8 cellular contexts compared by ENCODE assay signal in genomic region chr12:26124491-26125450, GRCh38. TPM values are rescaled to one million over a fixed set of nuclear protein-coding genes. Genes with fewer than 3 reads are reported as not detected.
DNase-seq lines count a peak whose midpoint lies in the region; ATAC-seq and TF ChIP-seq lines count a peak whose summit lies in the region.

BHLHE41 (minus strand) TSS chr12:26125037; CDS start chr12:26124779, 258 bp downstream.

- H3K9me2 ChIP-seq in GM23248 (ENCODE audit: insufficient read depth): no peaks in the 10 kb centered on the region
- no peaks in the 10 kb centered on the region for H3K9me2 ChIP-seq in SK-N-SH

- no peak for TF ChIP-seq CTCF in BE2C (IDR thresholded peaks at IDR 0.05; ENCODE audit: low read depth, low read length)
- no peak for TF ChIP-seq CTCF in SK-N-SH (IDR thresholded peaks at IDR 0.05)
- no peak for TF ChIP-seq CTCF in lower leg skin (IDR thresholded peaks at IDR 0.05)

- no peaks in the 10 kb centered on the region for H3K36me3 ChIP-seq in BE2C
- no peaks in the 10 kb centered on the region for H3K36me3 ChIP-seq in GM23248 (ENCODE audit: low read depth)
- no peaks in the 10 kb centered on the region for H3K36me3 ChIP-seq in SK-N-SH (replicated peaks in 1 of 2; ENCODE audit: control insufficient read depth in 1 of 2, insufficient read depth in 2 of 2, low read length in 1 of 2)
- H3K36me3 ChIP-seq in ectodermal cell (ENCODE audit: control insufficient read depth, insufficient read depth, low read length): no peaks in the 10 kb centered on the region
- no peaks in the 10 kb centered on the region for H3K36me3 ChIP-seq in stomach smooth muscle (ENCODE audit: control insufficient read depth in 2 of 2, insufficient read depth in 2 of 2, low read length in 2 of 2)

- H2AFZ ChIP-seq in GM23248 (peak within 1 kb of the TSS; percentile 87), SK-N-SH (ENCODE audit: low read depth) (peak within 1 kb of the TSS; percentile 86)

- H3K27ac ChIP-seq in GM23248: peak within 1 kb of the TSS; percentile 84
- H3K27ac ChIP-seq in SK-N-SH (ENCODE audit: low read depth in 2 of 2, low read length in 1 of 2): peak within 1 kb of the TSS; percentile 69 to 96
- no peak within 1 kb of the TSS for H3K27ac ChIP-seq in ectodermal cell (ENCODE audit: insufficient read depth, low read depth, low read length, poor library complexity, severe bottlenecking)
- peak within 1 kb of the TSS; percentile 98 for H3K27ac ChIP-seq in stomach smooth muscle (ENCODE audit: low read length)

- 1% methylated on average over 42 to 55 of the region's 55 CpGs for WGBS in GM23248 (ENCODE audit: low coverage in 1 of 2, low lambda C conversion rate in 2 of 2, missing lambda C conversion rate in 2 of 2), 2 experiments
- 2% methylated on average over 40 of the region's 55 CpGs for WGBS in SK-N-SH (ENCODE audit: low lambda C conversion rate)
- WGBS in ectodermal cell, 2 experiments: 1 to 2% methylated on average over 52 to 54 of the region's 55 CpGs
- WGBS in lower leg skin, 2 donors: 1% methylated on average over 33 to 44 of the region's 55 CpGs

- POLR2A ChIA-PET in SK-N-SH (lab: Yijun Ruan, JAX): no interaction called here

- no peaks in the 10 kb centered on the region for H3K79me2 ChIP-seq in GM23248 (ENCODE audit: insufficient read depth)
- peaks cover 23% of the 10 kb centered on the region for H3K79me2 ChIP-seq in SK-N-SH (ENCODE audit: insufficient read depth)

- peak within 1 kb of the TSS; percentile 93 for H3K9ac ChIP-seq in GM23248
- peak within 1 kb of the TSS; percentile 97 for H3K9ac ChIP-seq in SK-N-SH
- peak within 1 kb of the TSS; percentile 87 to 93 for H3K9ac ChIP-seq in stomach smooth muscle (ENCODE audit: low read length in 2 of 2)

- CTCF ChIA-PET in SK-N-SH (lab: Yijun Ruan, JAX): interaction anchor here (0.9 to 10.1 kb wide), 8 partner anchors 10 to 591 kb away, joined by 3 to 64 read pairs (median 6); no protein-coding TSS in a partner anchor

- no peak for ATAC-seq in GM18517 (IDR thresholded peaks at IDR 0.05; ENCODE audit: unreplicated experiment)

- H3K27me3 ChIP-seq in BE2C (peaks cover 78% of the 10 kb centered on the region), GM23248 (replicated peaks; ENCODE audit: insufficient read depth) (no peaks in the 10 kb centered on the region), SK-N-SH (ENCODE audit: insufficient read depth) (no peaks in the 10 kb centered on the region), ectodermal cell (ENCODE audit: control insufficient read depth, insufficient read depth, low read length, poor library complexity, severe bottlenecking) (peaks cover 100% of the 10 kb centered on the region), stomach smooth muscle (ENCODE audit: control insufficient read depth in 1 of 2, insufficient read depth in 2 of 2, low read length in 2 of 2) (no peaks in the 10 kb centered on the region)

- in situ Hi-C loops in GM23248 (cut with MboI): no loop called here

- H3F3A ChIP-seq in GM23248 (ENCODE audit: insufficient read depth) (peaks cover 33% of the 10 kb centered on the region), SK-N-SH (replicated peaks; ENCODE audit: insufficient read depth) (peaks cover 23% of the 10 kb centered on the region)

- H3K4me1 ChIP-seq in BE2C: no peaks in the 10 kb centered on the region
- peaks cover 25% of the 10 kb centered on the region for H3K4me1 ChIP-seq in GM23248 (ENCODE audit: insufficient read depth)
- H3K4me1 ChIP-seq in SK-N-SH (ENCODE audit: control insufficient read depth in 1 of 2, insufficient read depth in 2 of 2, low read depth in 1 of 2, low read length in 1 of 2): peaks cover 5 to 21% of the 10 kb centered on the region in 2 experiments; a peak in 3 of 4 replicates
- peaks cover 26% of the 10 kb centered on the region for H3K4me1 ChIP-seq in ectodermal cell (ENCODE audit: control insufficient read depth, insufficient read depth, low read length)
- peaks cover 34% of the 10 kb centered on the region for H3K4me1 ChIP-seq in stomach smooth muscle (ENCODE audit: control insufficient read depth, insufficient read depth, low read length)

- no peak for TF ChIP-seq RAD21 in SK-N-SH (IDR thresholded peaks at IDR 0.05; ENCODE audit: low read length)

- intact Hi-C loops in lower leg skin (cut with DNase I; ENCODE audit: low total_unique reads): loop anchor here (10.0 kb wide), 1 partner anchor 400 kb away; no protein-coding TSS in a partner anchor

- H4K20me1 ChIP-seq in GM23248 (ENCODE audit: insufficient read depth) (no peaks in the 10 kb centered on the region), SK-N-SH (ENCODE audit: insufficient read depth) (no peaks in the 10 kb centered on the region)

- no peak for TF ChIP-seq EP300 in SK-N-SH (IDR thresholded peaks at IDR 0.05; ENCODE audit: borderline replicate concordance in 1 of 2, low read depth in 1 of 2, low read length in 1 of 2)

- H3K4me2 ChIP-seq in GM23248 (ENCODE audit: unreplicated experiment): peak within 1 kb of the TSS; percentile 98
- H3K4me2 ChIP-seq in SK-N-SH: peak within 1 kb of the TSS; percentile 98

- H3K4me3 ChIP-seq in BE2C (ENCODE audit: low read depth, low read length): peak within 1 kb of the TSS; percentile 78
- peak within 1 kb of the TSS; percentile 85 for H3K4me3 ChIP-seq in GM23248
- peak within 1 kb of the TSS; percentile 65 to 83 for H3K4me3 ChIP-seq in SK-N-SH (ENCODE audit: low read depth in 2 of 2, low read length in 1 of 2)
- H3K4me3 ChIP-seq in ectodermal cell (ENCODE audit: insufficient read depth, low read depth, low read length): peak within 1 kb of the TSS; percentile 53
- H3K4me3 ChIP-seq in lower leg skin (ENCODE audit: low read depth, poor library complexity, severe bottlenecking): peak within 1 kb of the TSS; percentile 26
- peak within 1 kb of the TSS; percentile 89 to 92 for H3K4me3 ChIP-seq in stomach smooth muscle (ENCODE audit: low read length in 2 of 2)

- no peak for TF ChIP-seq POLR2A in lower leg skin (IDR thresholded peaks at IDR 0.05)

- H3K9me3 ChIP-seq in BE2C: no peaks in the 10 kb centered on the region
- no peaks in the 10 kb centered on the region for H3K9me3 ChIP-seq in GM23248 (ENCODE audit: low read depth)
- H3K9me3 ChIP-seq in SK-N-SH: no peaks in the 10 kb centered on the region
- H3K9me3 ChIP-seq in ectodermal cell (ENCODE audit: control insufficient read depth, low read length): no peaks in the 10 kb centered on the region
- no peaks in the 10 kb centered on the region for H3K9me3 ChIP-seq in stomach smooth muscle (ENCODE audit: control insufficient read depth in 2 of 2, low read length in 2 of 2)

- DNase-seq in BE2C: peak; percentile 42
- peak; percentile 76 for DNase-seq in GM23248
- DNase-seq in SK-N-SH: peak; percentile 77
- DNase-seq in lower leg skin (ENCODE audit: low spot score in 2 of 2): peak; percentile 56 to 95
- no peak for DNase-seq in NCI-H187 treated with DMSO at 0.1 percent for 48 hours (lab: John Stamatoyannopoulos, UW)

TF ChIP-seq in SK-N-SH, 30 proteins besides CTCF, POLR2A, EP300 and RAD21:
- TF ChIP-seq USF2 (IDR thresholded peaks at IDR 0.05; ENCODE audit: borderline replicate concordance, low read depth, low read length) (no peak), MAX (IDR thresholded peaks at IDR 0.05; ENCODE audit: low read depth) (peak; percentile 87), TAF1 (IDR thresholded peaks at IDR 0.05; ENCODE audit: borderline replicate concordance, low read depth, low read length) (peak; percentile 34; the same call in 1 of the 2 replicates), PBX3 (IDR thresholded peaks at IDR 0.05) (0 out of 2 replicates have a peak, but pooled peaks have one; percentile 38), GATA2 (CRISPR knock-in tag; IDR thresholded peaks at IDR 0.05) (no peak), POLR2AphosphoS5 (IDR thresholded peaks at IDR 0.05; ENCODE audit: low read depth, low read length) (peak; percentile 48; the same call in 1 of the 2 replicates)

RNA-seq across cellular contexts. Expression of gene BHLHE41, which starts in this region (rescaled TPM):
- polyA plus RNA-seq in BE2C (2012; ENCODE audit: insufficient read depth, insufficient read length, low read depth): 0.45 TPM
- 0.76 and 1.6 TPM in 2 replicates for total RNA-seq in GM23248 (2014; rRNA removed; shearing (Covaris generic))
- polyA plus RNA-seq in GM23248 (2016; fragmentation: Nextera tagmentation; extraction: Ambion mirVana) (1.3 and 1.7 TPM in 2 replicates), SK-N-SH (2012; rRNA removed) (12.8 and 16.1 TPM in 2 replicates)
- 11.9 and 14.0 TPM in 2 replicates for polyA plus RNA-seq in SK-N-SH (2012; cell fraction: cytosol; rRNA removed)
- polyA plus RNA-seq in SK-N-SH (2012; cell fraction: nucleus; rRNA removed): 58.3 and 79.5 TPM in 2 replicates
- not detected for polyA plus RNA-seq in ectodermal cell (2013, experiment 1 of 4)
- not detected for polyA plus RNA-seq in ectodermal cell (2013, experiment 2 of 4)
- polyA plus RNA-seq in ectodermal cell (2013, experiment 3 of 4): not detected
- polyA plus RNA-seq in ectodermal cell (2013, experiment 4 of 4): not detected
- total RNA-seq in lower leg skin: 10 to 100 TPM in 1 of 4 donors, 1 to 10 TPM in 3; 4.9 to 14.5 (median 7.2) TPM

Comparison
In these comparisons a context has a peak if more than half of its experiments do, and no peak if none do; other contexts are left out.
1. H3K4me3 ChIP-seq: peak in every context shown above with its lines; median percentile 90 in stomach smooth muscle; 85 in GM23248; 78 in BE2C; 74 in SK-N-SH; 53 in ectodermal cell; 26 in lower leg skin.